Comparison of ENCODE assay signal across 21 cellular contexts in genomic region chr18:50716902-50717301, GRCh38.
DNase-seq lines count a peak whose midpoint lies in the region; ATAC-seq, FAIRE-seq and TF ChIP-seq lines count a peak whose summit lies in the region.
"Had no signal": no experiment of that assay in that cellular context is flagged by ENCODE, and none has a peak within 500 bp of the region (broad histone marks: within the 10 kb centered on the region; RNA-seq: fewer than 3 reads in every experiment).

No MANE protein-coding gene starts in this region.

- FAIRE-seq in RCC 7860 (lab: Jason Lieb, UNC), result no peak
- FAIRE-seq: GM12891, K562 had no signal

- H3K27ac ChIP-seq in esophagus squamous epithelium, result no peak overlapping the region
- H3K27ac ChIP-seq: PC-9 had no signal

- H3K4me1 ChIP-seq in esophagus squamous epithelium, result no peaks in the 10 kb centered on the region
- H3K4me1 ChIP-seq: HAP-1 had no signal

- H3K9me3 ChIP-seq in esophagus squamous epithelium, result no peaks in the 10 kb centered on the region
- H3K9me3 ChIP-seq: HAP-1 had no signal

- TF ChIP-seq CTCF in esophagus squamous epithelium (IDR thresholded peaks at IDR 0.05), result no peak

- 70 to 78% methylated on average over 2 to 4 of the region's 4 CpGs for WGBS in esophagus squamous epithelium, 2 donors

- DNase-seq in Right ventricle myocardium inferior (ENCODE audit: missing footprints) (no peak), cardiac septum (ENCODE audit: low spot score) (no peak), RCC 7860 (ENCODE audit: low spot score) (peak; percentile 24), left cardiac atrium (peak; percentile 53), putamen (ENCODE audit: low spot score) (peak; percentile 39), epidermal melanocyte (ENCODE audit: insufficient read length, low spot score) (no peak), NCI-H526 treated with DMSO at 0.1 percent for 48 hours (lab: John Stamatoyannopoulos, UW) (no peak), esophagus squamous epithelium (lab: John Stamatoyannopoulos, UW) (no peak)
- DNase-seq: 8988T, C1 segment of cervical spinal cord, DMS 273 treated with DMSO at 0.1 percent for 48 hours, NCI-H1092, NCI-H1694, NCI-H2107, NCI-H345, NCI-H69, PC-9, SIG-M5 had no signal

- TF ChIP-seq POLR2A in esophagus squamous epithelium (IDR thresholded peaks at IDR 0.05), result no peak

- ATAC-seq in Right ventricle myocardium inferior (peak; percentile 26), left cardiac atrium (peak; percentile 92 to 96)
- ATAC-seq: K562 had no signal

- no peaks in the 10 kb centered on the region for H3K36me3 ChIP-seq in esophagus squamous epithelium
- H3K36me3 ChIP-seq: HAP-1 had no signal

- H3K27me3 ChIP-seq in esophagus squamous epithelium, result no peaks in the 10 kb centered on the region

- intact Hi-C loops in Right ventricle myocardium inferior (cut with DNase I) (no loop called here), cardiac septum (cut with DNase I) (no loop called here), left cardiac atrium (cut with DNase I) (no loop called here), esophagus squamous epithelium (cut with DNase I) (no loop called here)

- no peak overlapping the region for H3K4me3 ChIP-seq in esophagus squamous epithelium
- H3K4me3 ChIP-seq: HAP-1, K562, PC-9 had no signal

Comparison
In these comparisons a context has a peak if more than half of its experiments do, and no peak if none do; other contexts are left out.
1. DNase-seq: peak in RCC 7860 (single experiment), left cardiac atrium (single experiment) and putamen (single experiment); none in Right ventricle myocardium inferior (single experiment), cardiac septum (single experiment), epidermal melanocyte (single experiment), NCI-H526 treated with DMSO at 0.1 percent for 48 hours (single experiment) and esophagus squamous epithelium (single experiment).